In the genomic region with DNA sequence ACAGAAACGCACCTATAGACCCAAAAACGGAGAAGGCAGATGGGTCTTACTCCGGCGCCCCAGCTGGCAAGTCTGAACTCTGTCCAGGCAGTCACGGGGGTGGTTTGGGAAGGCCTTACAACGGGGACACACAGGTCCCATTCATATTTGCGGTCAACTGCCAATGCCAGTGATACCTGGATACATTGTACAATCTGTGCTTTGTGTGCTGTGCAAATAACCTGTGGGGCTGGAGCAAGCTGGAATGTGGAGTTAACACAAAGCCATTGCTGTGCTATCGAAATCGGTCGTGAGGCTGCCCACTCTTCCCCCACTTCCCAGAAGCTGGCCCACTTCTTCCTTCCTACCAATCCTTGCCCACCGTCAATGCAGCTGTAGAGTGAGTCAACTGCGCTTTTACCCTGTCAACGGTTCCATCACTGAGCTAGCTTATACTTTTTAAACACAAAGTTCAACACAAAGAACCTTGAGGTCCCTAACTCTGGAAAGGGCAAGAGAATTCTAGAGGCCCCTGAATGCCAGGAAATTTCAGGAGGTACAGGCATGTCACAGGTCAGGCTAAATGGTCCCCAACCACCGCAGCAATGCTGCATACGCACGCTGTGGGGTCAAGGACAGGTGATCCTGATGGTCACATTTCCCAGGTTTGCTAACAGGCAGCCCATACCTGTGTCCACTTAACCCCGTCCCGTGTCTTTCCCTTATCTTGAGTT, we compare ENCODE assay signal across 1 cellular context.
TF ChIP-seq lines count a peak whose summit lies in the region.

No MANE protein-coding gene starts in this region.

TF ChIP-seq in HepG2, 621 proteins besides CTCF, POLR2A, EP300 and RAD21 (continued from another document and continues in another):
- TF ChIP-seq, protein P1, sequence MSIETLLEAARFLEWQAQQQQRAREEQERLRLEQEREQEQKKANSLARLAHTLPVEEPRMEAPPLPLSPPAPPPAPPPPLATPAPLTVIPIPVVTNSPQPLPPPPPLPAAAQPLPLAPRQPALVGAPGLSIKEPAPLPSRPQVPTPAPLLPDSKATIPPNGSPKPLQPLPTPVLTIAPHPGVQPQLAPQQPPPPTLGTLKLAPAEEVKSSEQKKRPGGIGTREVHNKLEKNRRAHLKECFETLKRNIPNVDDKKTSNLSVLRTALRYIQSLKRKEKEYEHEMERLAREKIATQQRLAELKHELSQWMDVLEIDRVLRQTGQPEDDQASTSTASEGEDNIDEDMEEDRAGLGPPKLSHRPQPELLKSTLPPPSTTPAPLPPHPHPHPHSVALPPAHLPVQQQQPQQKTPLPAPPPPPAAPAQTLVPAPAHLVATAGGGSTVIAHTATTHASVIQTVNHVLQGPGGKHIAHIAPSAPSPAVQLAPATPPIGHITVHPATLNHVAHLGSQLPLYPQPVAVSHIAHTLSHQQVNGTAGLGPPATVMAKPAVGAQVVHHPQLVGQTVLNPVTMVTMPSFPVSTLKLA (IDR thresholded peaks at IDR 0.05) = peak; percentile 27; the same call in 1 of the 2 replicates
- TF ChIP-seq, protein P2, sequence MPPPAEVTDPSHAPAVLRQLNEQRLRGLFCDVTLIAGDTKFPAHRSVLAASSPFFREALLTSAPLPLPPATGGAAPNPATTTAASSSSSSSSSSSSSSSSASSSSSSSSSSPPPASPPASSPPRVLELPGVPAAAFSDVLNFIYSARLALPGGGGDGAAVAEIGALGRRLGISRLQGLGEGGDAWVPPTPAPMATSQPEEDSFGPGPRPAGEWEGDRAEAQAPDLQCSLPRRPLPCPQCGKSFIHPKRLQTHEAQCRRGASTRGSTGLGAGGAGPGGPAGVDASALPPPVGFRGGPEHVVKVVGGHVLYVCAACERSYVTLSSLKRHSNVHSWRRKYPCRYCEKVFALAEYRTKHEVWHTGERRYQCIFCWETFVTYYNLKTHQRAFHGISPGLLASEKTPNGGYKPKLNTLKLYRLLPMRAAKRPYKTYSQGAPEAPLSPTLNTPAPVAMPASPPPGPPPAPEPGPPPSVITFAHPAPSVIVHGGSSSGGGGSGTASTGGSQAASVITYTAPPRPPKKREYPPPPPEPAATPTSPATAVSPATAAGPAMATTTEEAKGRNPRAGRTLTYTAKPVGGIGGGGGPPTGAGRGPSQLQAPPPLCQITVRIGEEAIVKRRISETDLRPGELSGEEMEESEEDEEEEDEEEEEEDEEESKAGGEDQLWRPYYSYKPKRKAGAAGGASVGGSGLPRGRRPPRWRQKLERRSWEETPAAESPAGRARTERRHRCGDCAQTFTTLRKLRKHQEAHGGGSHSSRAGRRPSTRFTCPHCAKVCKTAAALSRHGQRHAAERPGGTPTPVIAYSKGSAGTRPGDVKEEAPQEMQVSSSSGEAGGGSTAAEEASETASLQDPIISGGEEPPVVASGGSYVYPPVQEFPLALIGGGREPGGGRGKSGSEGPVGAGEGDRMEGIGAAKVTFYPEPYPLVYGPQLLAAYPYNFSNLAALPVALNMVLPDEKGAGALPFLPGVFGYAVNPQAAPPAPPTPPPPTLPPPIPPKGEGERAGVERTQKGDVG (CRISPR knock-in tag; IDR thresholded peaks at IDR 0.05; ENCODE audit: borderline replicate concordance) = peak; percentile 97; the same call in 1 of the 2 replicates
- TF ChIP-seq, protein P3, sequence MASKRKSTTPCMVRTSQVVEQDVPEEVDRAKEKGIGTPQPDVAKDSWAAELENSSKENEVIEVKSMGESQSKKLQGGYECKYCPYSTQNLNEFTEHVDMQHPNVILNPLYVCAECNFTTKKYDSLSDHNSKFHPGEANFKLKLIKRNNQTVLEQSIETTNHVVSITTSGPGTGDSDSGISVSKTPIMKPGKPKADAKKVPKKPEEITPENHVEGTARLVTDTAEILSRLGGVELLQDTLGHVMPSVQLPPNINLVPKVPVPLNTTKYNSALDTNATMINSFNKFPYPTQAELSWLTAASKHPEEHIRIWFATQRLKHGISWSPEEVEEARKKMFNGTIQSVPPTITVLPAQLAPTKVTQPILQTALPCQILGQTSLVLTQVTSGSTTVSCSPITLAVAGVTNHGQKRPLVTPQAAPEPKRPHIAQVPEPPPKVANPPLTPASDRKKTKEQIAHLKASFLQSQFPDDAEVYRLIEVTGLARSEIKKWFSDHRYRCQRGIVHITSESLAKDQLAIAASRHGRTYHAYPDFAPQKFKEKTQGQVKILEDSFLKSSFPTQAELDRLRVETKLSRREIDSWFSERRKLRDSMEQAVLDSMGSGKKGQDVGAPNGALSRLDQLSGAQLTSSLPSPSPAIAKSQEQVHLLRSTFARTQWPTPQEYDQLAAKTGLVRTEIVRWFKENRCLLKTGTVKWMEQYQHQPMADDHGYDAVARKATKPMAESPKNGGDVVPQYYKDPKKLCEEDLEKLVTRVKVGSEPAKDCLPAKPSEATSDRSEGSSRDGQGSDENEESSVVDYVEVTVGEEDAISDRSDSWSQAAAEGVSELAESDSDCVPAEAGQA (IDR thresholded peaks at IDR 0.05; ENCODE audit: low read depth) = 0 out of 2 replicates have a peak, but pooled peaks have one; percentile 17
- TF ChIP-seq, protein P3 (CRISPR knock-in tag; IDR thresholded peaks at IDR 0.05; ENCODE audit: borderline replicate concordance) = no peak
- TF ChIP-seq, protein P4, sequence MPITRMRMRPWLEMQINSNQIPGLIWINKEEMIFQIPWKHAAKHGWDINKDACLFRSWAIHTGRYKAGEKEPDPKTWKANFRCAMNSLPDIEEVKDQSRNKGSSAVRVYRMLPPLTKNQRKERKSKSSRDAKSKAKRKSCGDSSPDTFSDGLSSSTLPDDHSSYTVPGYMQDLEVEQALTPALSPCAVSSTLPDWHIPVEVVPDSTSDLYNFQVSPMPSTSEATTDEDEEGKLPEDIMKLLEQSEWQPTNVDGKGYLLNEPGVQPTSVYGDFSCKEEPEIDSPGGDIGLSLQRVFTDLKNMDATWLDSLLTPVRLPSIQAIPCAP (CRISPR knock-in tag; IDR thresholded peaks at IDR 0.05; ENCODE audit: low read depth) = no peak
- TF ChIP-seq ATRX (CRISPR knock-in tag; IDR thresholded peaks at IDR 0.05; ENCODE audit: borderline replicate concordance) (no peak), HES4 (CRISPR knock-in tag; IDR thresholded peaks at IDR 0.05; ENCODE audit: borderline replicate concordance) (no peak), ARNTL (CRISPR knock-in tag; IDR thresholded peaks at IDR 0.05) (peak; percentile 71), ZNF792 (CRISPR knock-in tag; IDR thresholded peaks at IDR 0.05) (peak; percentile 74), ZFP36L1 (CRISPR knock-in tag; IDR thresholded peaks at IDR 0.05) (peak; percentile 81; the same call in 1 of the 2 replicates), HOXD1 (CRISPR knock-in tag; IDR thresholded peaks at IDR 0.05) (peak; percentile 85; the same call in 1 of the 2 replicates), SATB2 (CRISPR knock-in tag; IDR thresholded peaks at IDR 0.05) (no peak), XBP1 (CRISPR knock-in tag; IDR thresholded peaks at IDR 0.05) (no peak), ZNF260 (CRISPR knock-in tag; IDR thresholded peaks at IDR 0.05; ENCODE audit: borderline replicate concordance, low read depth) (no peak), ZNF629 (CRISPR knock-in tag; conservative IDR thresholded peaks at IDR 0.05) (peak; percentile 34; the same call in 1 of the 2 replicates)
- TF ChIP-seq, protein P5, sequence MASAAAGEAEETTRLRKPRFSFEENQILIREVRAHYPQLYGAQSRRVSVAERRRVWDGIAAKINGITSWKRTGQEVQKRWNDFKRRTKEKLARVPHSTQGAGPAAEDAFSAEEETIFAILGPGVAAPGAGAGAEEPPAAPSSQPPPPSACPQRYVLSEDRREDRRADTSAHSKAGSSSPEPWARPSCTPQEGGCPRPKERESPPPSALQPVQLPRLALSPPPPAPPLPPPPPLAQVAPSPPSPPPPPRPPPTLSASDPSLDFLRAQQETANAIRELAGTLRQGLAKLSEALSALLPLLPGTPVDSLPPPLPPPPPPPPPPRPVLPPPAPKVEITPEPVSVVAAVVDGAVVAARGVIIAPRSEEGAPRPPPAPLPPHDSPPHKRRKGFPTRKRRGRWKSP (CRISPR knock-in tag; IDR thresholded peaks at IDR 0.05) = peak; percentile 88; the same call in 1 of the 2 replicates
- TF ChIP-seq, protein P6, sequence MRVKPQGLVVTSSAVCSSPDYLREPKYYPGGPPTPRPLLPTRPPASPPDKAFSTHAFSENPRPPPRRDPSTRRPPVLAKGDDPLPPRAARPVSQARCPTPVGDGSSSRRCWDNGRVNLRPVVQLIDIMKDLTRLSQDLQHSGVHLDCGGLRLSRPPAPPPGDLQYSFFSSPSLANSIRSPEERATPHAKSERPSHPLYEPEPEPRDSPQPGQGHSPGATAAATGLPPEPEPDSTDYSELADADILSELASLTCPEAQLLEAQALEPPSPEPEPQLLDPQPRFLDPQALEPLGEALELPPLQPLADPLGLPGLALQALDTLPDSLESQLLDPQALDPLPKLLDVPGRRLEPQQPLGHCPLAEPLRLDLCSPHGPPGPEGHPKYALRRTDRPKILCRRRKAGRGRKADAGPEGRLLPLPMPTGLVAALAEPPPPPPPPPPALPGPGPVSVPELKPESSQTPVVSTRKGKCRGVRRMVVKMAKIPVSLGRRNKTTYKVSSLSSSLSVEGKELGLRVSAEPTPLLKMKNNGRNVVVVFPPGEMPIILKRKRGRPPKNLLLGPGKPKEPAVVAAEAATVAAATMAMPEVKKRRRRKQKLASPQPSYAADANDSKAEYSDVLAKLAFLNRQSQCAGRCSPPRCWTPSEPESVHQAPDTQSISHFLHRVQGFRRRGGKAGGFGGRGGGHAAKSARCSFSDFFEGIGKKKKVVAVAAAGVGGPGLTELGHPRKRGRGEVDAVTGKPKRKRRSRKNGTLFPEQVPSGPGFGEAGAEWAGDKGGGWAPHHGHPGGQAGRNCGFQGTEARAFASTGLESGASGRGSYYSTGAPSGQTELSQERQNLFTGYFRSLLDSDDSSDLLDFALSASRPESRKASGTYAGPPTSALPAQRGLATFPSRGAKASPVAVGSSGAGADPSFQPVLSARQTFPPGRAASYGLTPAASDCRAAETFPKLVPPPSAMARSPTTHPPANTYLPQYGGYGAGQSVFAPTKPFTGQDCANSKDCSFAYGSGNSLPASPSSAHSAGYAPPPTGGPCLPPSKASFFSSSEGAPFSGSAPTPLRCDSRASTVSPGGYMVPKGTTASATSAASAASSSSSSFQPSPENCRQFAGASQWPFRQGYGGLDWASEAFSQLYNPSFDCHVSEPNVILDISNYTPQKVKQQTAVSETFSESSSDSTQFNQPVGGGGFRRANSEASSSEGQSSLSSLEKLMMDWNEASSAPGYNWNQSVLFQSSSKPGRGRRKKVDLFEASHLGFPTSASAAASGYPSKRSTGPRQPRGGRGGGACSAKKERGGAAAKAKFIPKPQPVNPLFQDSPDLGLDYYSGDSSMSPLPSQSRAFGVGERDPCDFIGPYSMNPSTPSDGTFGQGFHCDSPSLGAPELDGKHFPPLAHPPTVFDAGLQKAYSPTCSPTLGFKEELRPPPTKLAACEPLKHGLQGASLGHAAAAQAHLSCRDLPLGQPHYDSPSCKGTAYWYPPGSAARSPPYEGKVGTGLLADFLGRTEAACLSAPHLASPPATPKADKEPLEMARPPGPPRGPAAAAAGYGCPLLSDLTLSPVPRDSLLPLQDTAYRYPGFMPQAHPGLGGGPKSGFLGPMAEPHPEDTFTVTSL (CRISPR knock-in tag; IDR thresholded peaks at IDR 0.05; ENCODE audit: borderline replicate concordance) = peak; percentile 81; the same call in 1 of the 2 replicates
- TF ChIP-seq, protein P7, sequence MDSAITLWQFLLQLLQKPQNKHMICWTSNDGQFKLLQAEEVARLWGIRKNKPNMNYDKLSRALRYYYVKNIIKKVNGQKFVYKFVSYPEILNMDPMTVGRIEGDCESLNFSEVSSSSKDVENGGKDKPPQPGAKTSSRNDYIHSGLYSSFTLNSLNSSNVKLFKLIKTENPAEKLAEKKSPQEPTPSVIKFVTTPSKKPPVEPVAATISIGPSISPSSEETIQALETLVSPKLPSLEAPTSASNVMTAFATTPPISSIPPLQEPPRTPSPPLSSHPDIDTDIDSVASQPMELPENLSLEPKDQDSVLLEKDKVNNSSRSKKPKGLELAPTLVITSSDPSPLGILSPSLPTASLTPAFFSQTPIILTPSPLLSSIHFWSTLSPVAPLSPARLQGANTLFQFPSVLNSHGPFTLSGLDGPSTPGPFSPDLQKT (CRISPR knock-in tag; IDR thresholded peaks at IDR 0.05; ENCODE audit: borderline replicate concordance) = no peak
